In genomic region chr12:12461923-12462315, GRCh38 we compare ENCODE assay signal across 17 cellular contexts.
DNase-seq lines count a peak whose midpoint lies in the region; ATAC-seq and TF ChIP-seq lines count a peak whose summit lies in the region.
"Had no signal": no experiment of that assay in that cellular context is flagged by ENCODE, and none has a peak within 500 bp of the region (broad histone marks: within the 10 kb centered on the region; RNA-seq: fewer than 3 reads in every experiment).

No MANE protein-coding gene starts in this region.

- DNase-seq in CD8-positive, alpha-beta memory T cell, result no peak
- DNase-seq in naive thymus-derived CD8-positive, alpha-beta T cell, result no peak
- DNase-seq in NCI-H2171 (lab: John Stamatoyannopoulos, UW) (no peak), uterus (no peak), T1000 (lab: John Stamatoyannopoulos, UW) (no peak)
- DNase-seq: anterior cingulate cortex, BE2C, hypothalamus, left cardiac atrium, NCI-H446, SHP77 treated with DMSO at 0.1 percent for 48 hours, T-helper 9 cell had no signal

- H3K4me1 ChIP-seq in CD8-positive, alpha-beta memory T cell (ENCODE audit: insufficient read depth, low read length), result peaks cover 30% of the 10 kb centered on the region
- no peaks in the 10 kb centered on the region for H3K4me1 ChIP-seq in uterus
- H3K4me1 ChIP-seq: BE2C, right atrium auricular region had no signal

- ATAC-seq in GM19463 (IDR thresholded peaks at IDR 0.05; ENCODE audit: unreplicated experiment) (peak; percentile 50), HG03378 (IDR thresholded peaks at IDR 0.05; ENCODE audit: unreplicated experiment) (no peak)
- ATAC-seq in activated T-helper 17 cell treated with anti-CD3 and anti-CD28 coated beads, Interleukin-2, amount 50 U/mL, for 72 hours (replicated peaks), result peak; percentile 76
- no peak for ATAC-seq in naive thymus-derived CD8-positive, alpha-beta T cell
- ATAC-seq: left cardiac atrium had no signal

- intact Hi-C loops in uterus (cut with DNase I; ENCODE audit: low total_unique reads), result no loop called here

- H3K9me3 Mint-ChIP-seq in CD8-positive, alpha-beta memory T cell, result no peaks in the 10 kb centered on the region
- no peaks in the 10 kb centered on the region for H3K9me3 Mint-ChIP-seq in activated T-helper 17 cell treated with anti-CD3 and anti-CD28 coated beads, Interleukin-2, amount 50 U/mL, for 72 hours
- no peaks in the 10 kb centered on the region for H3K9me3 Mint-ChIP-seq in naive thymus-derived CD8-positive, alpha-beta T cell
- H3K9me3 Mint-ChIP-seq: type B pancreatic cell had no signal

- peaks cover 47 to 75% (median 72%) of the 10 kb centered on the region in 3 donors for H3K4me1 Mint-ChIP-seq in CD8-positive, alpha-beta memory T cell
- H3K4me1 Mint-ChIP-seq in activated T-helper 17 cell treated with anti-CD3 and anti-CD28 coated beads, Interleukin-2, amount 50 U/mL, for 72 hours, result peaks cover 57% of the 10 kb centered on the region
- peaks cover 17 to 37% (median 33%) of the 10 kb centered on the region in 4 donors for H3K4me1 Mint-ChIP-seq in naive thymus-derived CD8-positive, alpha-beta T cell

- TF ChIP-seq POLR2A in uterus (IDR thresholded peaks at IDR 0.05), result no peak

- no peaks in the 10 kb centered on the region for H3K9me3 ChIP-seq in CD8-positive, alpha-beta memory T cell (ENCODE audit: low read length)
- H3K9me3 ChIP-seq in uterus, result no peaks in the 10 kb centered on the region
- H3K9me3 ChIP-seq: BE2C, right atrium auricular region had no signal

- H3K4me3 ChIP-seq in CD8-positive, alpha-beta memory T cell (ENCODE audit: low read length), result no peak overlapping the region
- H3K4me3 ChIP-seq in uterus, result no peak overlapping the region
- H3K4me3 ChIP-seq: right atrium auricular region had no signal

- CTCF ChIA-PET in CD8-positive, alpha-beta memory T cell (lab: Charles Lee), result interaction anchor here (1.2 to 1.9 kb wide), 4 partner anchors 11 to 275 kb away, joined by 3 to 8 read pairs (median 4); no protein-coding TSS in a partner anchor

- TF ChIP-seq CTCF in uterus (IDR thresholded peaks at IDR 0.05), result no peak

- H3K4me3 Mint-ChIP-seq in CD8-positive, alpha-beta memory T cell, result peak overlapping the region in 2 of 7 donors; percentile 14 to 66
- H3K4me3 Mint-ChIP-seq in activated T-helper 17 cell treated with anti-CD3 and anti-CD28 coated beads, Interleukin-2, amount 50 U/mL, for 72 hours, result peak overlapping the region; percentile 72
- peak overlapping the region in 1 of 10 donors; percentile 15 for H3K4me3 Mint-ChIP-seq in naive thymus-derived CD8-positive, alpha-beta T cell
- H3K4me3 Mint-ChIP-seq: type B pancreatic cell had no signal

- H3K27ac ChIP-seq in CD8-positive, alpha-beta memory T cell (ENCODE audit: low read depth, low read length), result no peak overlapping the region
- no peak overlapping the region for H3K27ac ChIP-seq in uterus
- H3K27ac ChIP-seq: right atrium auricular region had no signal

- H3K27me3 ChIP-seq in CD8-positive, alpha-beta memory T cell (ENCODE audit: insufficient read depth, low read length, poor library complexity, severe bottlenecking), result no peaks in the 10 kb centered on the region
- H3K27me3 ChIP-seq in uterus, result no peaks in the 10 kb centered on the region
- H3K27me3 ChIP-seq: BE2C, right atrium auricular region had no signal

- no peaks in the 10 kb centered on the region for H3K27me3 Mint-ChIP-seq in CD8-positive, alpha-beta memory T cell
- no peaks in the 10 kb centered on the region for H3K27me3 Mint-ChIP-seq in activated T-helper 17 cell treated with anti-CD3 and anti-CD28 coated beads, Interleukin-2, amount 50 U/mL, for 72 hours
- no peaks in the 10 kb centered on the region for H3K27me3 Mint-ChIP-seq in naive thymus-derived CD8-positive, alpha-beta T cell
- H3K27me3 Mint-ChIP-seq: type B pancreatic cell had no signal

- no peaks in the 10 kb centered on the region for H3K36me3 ChIP-seq in CD8-positive, alpha-beta memory T cell (ENCODE audit: insufficient read depth, low read length)
- no peaks in the 10 kb centered on the region for H3K36me3 ChIP-seq in uterus
- H3K36me3 ChIP-seq: BE2C, right atrium auricular region had no signal

- peak overlapping the region; percentile 40 to 91 (median 59) for H3K27ac Mint-ChIP-seq in CD8-positive, alpha-beta memory T cell
- peak overlapping the region; percentile 83 for H3K27ac Mint-ChIP-seq in activated T-helper 17 cell treated with anti-CD3 and anti-CD28 coated beads, Interleukin-2, amount 50 U/mL, for 72 hours
- H3K27ac Mint-ChIP-seq in naive thymus-derived CD8-positive, alpha-beta T cell, result peak overlapping the region in 7 of 10 donors; percentile 34 to 67 (median 49)
- H3K27ac Mint-ChIP-seq: type B pancreatic cell had no signal

- peaks cover 10 to 31% (median 11%) of the 10 kb centered on the region in 3 donors for H3K36me3 Mint-ChIP-seq in CD8-positive, alpha-beta memory T cell
- peaks cover 47% of the 10 kb centered on the region for H3K36me3 Mint-ChIP-seq in activated T-helper 17 cell treated with anti-CD3 and anti-CD28 coated beads, Interleukin-2, amount 50 U/mL, for 72 hours (ENCODE audit: low read depth)
- H3K36me3 Mint-ChIP-seq in naive thymus-derived CD8-positive, alpha-beta T cell, result peaks cover 0 to 9% (median 7%) of the 10 kb centered on the region in 3 donors

- POLR2A ChIA-PET in CD8-positive, alpha-beta memory T cell (lab: Charles Lee), result interaction anchor here (0.5 to 1.1 kb wide), 2 partner anchors 17 to 76 kb away, joined by 4 to 6 read pairs; no protein-coding TSS in a partner anchor
- POLR2A ChIA-PET in naive thymus-derived CD8-positive, alpha-beta T cell (lab: Charles Lee), result no interaction called here

Comparison
In these comparisons a context has a peak if more than half of its experiments do, and no peak if none do; other contexts are left out.
1. ATAC-seq: peak in GM19463 (single experiment) and activated T-helper 17 cell treated with anti-CD3 and anti-CD28 coated beads, Interleukin-2, amount 50 U/mL, for 72 hours (single experiment); none in naive thymus-derived CD8-positive, alpha-beta T cell (0 of 2) and HG03378 (single experiment).
2. Peak in every context shown above with its lines, with median percentiles within 50 percentile points of each other: H3K27ac Mint-ChIP-seq.